19 cellular contexts compared by ENCODE assay signal in genomic region chr1:230905733-230906132, GRCh38. TPM values are rescaled to one million over a fixed set of nuclear protein-coding genes. Genes with fewer than 3 reads are reported as not detected.
DNase-seq lines count a peak whose midpoint lies in the region; ATAC-seq and TF ChIP-seq lines count a peak whose summit lies in the region.
"Had no signal": no experiment of that assay in that cellular context is flagged by ENCODE, and none has a peak within 500 bp of the region (broad histone marks: within the 10 kb centered on the region; RNA-seq: fewer than 3 reads in every experiment).

No MANE protein-coding gene starts in this region.

- H3K9ac ChIP-seq in endodermal cell (ENCODE audit: extremely low read depth, low read length, poor library complexity, severe bottlenecking) = no peak overlapping the region
- no peak overlapping the region for H3K9ac ChIP-seq in neural progenitor cell

- no peak overlapping the region for H3K27ac Mint-ChIP-seq in endodermal cell
- H3K27ac Mint-ChIP-seq in neural progenitor cell = peak overlapping the region; percentile 47
- H3K27ac Mint-ChIP-seq: activated naive CD8-positive, alpha-beta T cell had no signal

- H3K9me3 Mint-ChIP-seq in endodermal cell (no peaks in the 10 kb centered on the region), neural progenitor cell (no peaks in the 10 kb centered on the region)

- H2AFZ ChIP-seq in neural progenitor cell (replicated peaks) = no peak overlapping the region
- H2AFZ ChIP-seq: hepatocyte, PC-9 had no signal

- H3K27me3 ChIP-seq in endodermal cell (ENCODE audit: control insufficient read depth, insufficient read depth, low read length, poor library complexity, severe bottlenecking) = no peaks in the 10 kb centered on the region
- H3K27me3 ChIP-seq in neural progenitor cell = no peaks in the 10 kb centered on the region
- H3K27me3 ChIP-seq in breast epithelium = no peaks in the 10 kb centered on the region
- no peaks in the 10 kb centered on the region for H3K27me3 ChIP-seq in body of pancreas
- H3K27me3 ChIP-seq: hepatocyte had no signal

- TF ChIP-seq POLR2A in breast epithelium (IDR thresholded peaks at IDR 0.05) = no peak
- no peak for TF ChIP-seq POLR2A in body of pancreas (IDR thresholded peaks at IDR 0.05)

- no peak for ATAC-seq in body of pancreas
- ATAC-seq in HG02840 (IDR thresholded peaks at IDR 0.05; ENCODE audit: low FRiP score, unreplicated experiment) = no peak

- H3K4me3 ChIP-seq in endodermal cell (ENCODE audit: low read length) (no peak overlapping the region), neural progenitor cell (no peak overlapping the region), breast epithelium (no peak overlapping the region), body of pancreas (no peak overlapping the region)
- H3K4me3 ChIP-seq: hepatocyte, lung, PC-9 had no signal

- 92 to 93% methylated on average over 5 of the region's 5 CpGs for WGBS in endodermal cell (ENCODE audit: insufficient coverage in 1 of 2, insufficient read length in 1 of 2), 2 experiments
- WGBS in body of pancreas, 2 donors = 85 to 87% methylated on average over 5 of the region's 5 CpGs

- H3K4me3 Mint-ChIP-seq in endodermal cell = no peak overlapping the region
- H3K4me3 Mint-ChIP-seq in neural progenitor cell = no peak overlapping the region
- H3K4me3 Mint-ChIP-seq: activated naive CD8-positive, alpha-beta T cell had no signal

- no peaks in the 10 kb centered on the region for H3F3A ChIP-seq in neural progenitor cell (ENCODE audit: low read depth)

- H4K20me1 ChIP-seq in neural progenitor cell (ENCODE audit: low read depth) = no peaks in the 10 kb centered on the region

- H3K36me3 Mint-ChIP-seq in endodermal cell (ENCODE audit: low read depth) (peaks cover 17% of the 10 kb centered on the region), neural progenitor cell (peaks cover 10% of the 10 kb centered on the region)

- H3K27me3 Mint-ChIP-seq in endodermal cell (ENCODE audit: insufficient read depth) = no peaks in the 10 kb centered on the region
- peaks cover 2% of the 10 kb centered on the region for H3K27me3 Mint-ChIP-seq in neural progenitor cell (ENCODE audit: insufficient read depth, low read depth)
- H3K27me3 Mint-ChIP-seq: activated naive CD8-positive, alpha-beta T cell had no signal

- TF ChIP-seq CTCF in endodermal cell (conservative IDR thresholded peaks at IDR 0.05) (no peak), neural progenitor cell (IDR thresholded peaks at IDR 0.05) (no peak), breast epithelium (IDR thresholded peaks at IDR 0.05) (no peak), body of pancreas (IDR thresholded peaks at IDR 0.05) (no peak)

- H3K4me1 Mint-ChIP-seq in endodermal cell (no peaks in the 10 kb centered on the region), neural progenitor cell (peaks cover 11% of the 10 kb centered on the region)

- H3K27ac ChIP-seq in endodermal cell (ENCODE audit: low read depth, low read length) (peak overlapping the region; percentile 47), neural progenitor cell (no peak overlapping the region), breast epithelium (peak overlapping the region in 1 of 2 donors; percentile 54), body of pancreas (no peak overlapping the region)
- H3K27ac ChIP-seq: C4-2B, hepatocyte, PC-9 had no signal

- H3K4me2 ChIP-seq in neural progenitor cell = no peak overlapping the region
- H3K4me2 ChIP-seq: hepatocyte, PC-9 had no signal

- H3K79me2 ChIP-seq in neural progenitor cell (ENCODE audit: low read depth) = no peaks in the 10 kb centered on the region
- H3K79me2 ChIP-seq: hepatocyte had no signal

- H3K36me3 ChIP-seq in endodermal cell (ENCODE audit: control insufficient read depth, insufficient read depth, low read length) (peaks cover 25% of the 10 kb centered on the region), neural progenitor cell (no peaks in the 10 kb centered on the region), breast epithelium (no peaks in the 10 kb centered on the region), body of pancreas (replicated peaks in 1 of 2; ENCODE audit: insufficient read depth in 1 of 2, low read depth in 2 of 2) (peaks cover 0 to 12% of the 10 kb centered on the region in 2 donors)

- peak; percentile 45 for DNase-seq in AG08395 (ENCODE audit: low spot score)
- peak; percentile 77 for DNase-seq in M059J (ENCODE audit: low read depth)
- no peak for DNase-seq in endodermal cell
- no peak for DNase-seq in neural progenitor cell (ENCODE audit: low spot score)
- DNase-seq in breast epithelium (ENCODE audit: low spot score in 2 of 2) = no peak
- DNase-seq in stimulated activated CD4-positive, alpha-beta T cell treated with anti-CD3 and anti-CD28 coated beads, Interleukin-15, amount 100 ng/mL, for 24 hours = no peak
- DNase-seq in body of pancreas = no peak
- DNase-seq: activated CD8-positive, alpha-beta memory T cell treated with anti-CD3 and anti-CD28 coated beads for 24 hours; effector CD4-positive, alpha-beta T cell; NCI-H1048; NCI-H2227 treated with DMSO at 0.1 percent for 48 hours; PC-9; posterior cingulate gyrus; stimulated activated CD4-positive, alpha-beta T cell treated with anti-CD3 and anti-CD28 coated beads, Interleukin-2, amount 100 ng/mL, for 24 hours had no signal

- no peaks in the 10 kb centered on the region for H3K4me1 ChIP-seq in endodermal cell (ENCODE audit: control insufficient read depth, insufficient read depth, low read length)
- no peaks in the 10 kb centered on the region for H3K4me1 ChIP-seq in neural progenitor cell
- H3K4me1 ChIP-seq in breast epithelium = no peaks in the 10 kb centered on the region
- H3K4me1 ChIP-seq in body of pancreas = peaks cover 12% of the 10 kb centered on the region

- intact Hi-C loops in breast epithelium (cut with DNase I; ENCODE audit: low total_unique reads) (no loop called here), body of pancreas (cut with DNase I) (no loop called here)

- H3K9me3 ChIP-seq in endodermal cell (ENCODE audit: control insufficient read depth, low read length) = no peaks in the 10 kb centered on the region
- no peaks in the 10 kb centered on the region for H3K9me3 ChIP-seq in neural progenitor cell (ENCODE audit: low read depth)
- H3K9me3 ChIP-seq in breast epithelium = no peaks in the 10 kb centered on the region
- no peaks in the 10 kb centered on the region for H3K9me3 ChIP-seq in body of pancreas

RNA-seq across cellular contexts. Expression of gene C1orf198, which starts 37.4 kb away (rescaled TPM):
- 56.8 and 83.4 TPM in 2 replicates for total RNA-seq in M059J (2014; rRNA removed; shearing (Covaris generic))
- total RNA-seq in endodermal cell (10 to 100 TPM; 37.5 to 44.8 TPM), neural progenitor cell (ENCODE audit: low replicate concordance) (48.5 and 66.7 TPM in 2 replicates), breast epithelium (100 to 1,000 TPM in 2 of 3 donors, 10 to 100 TPM in 1; 63.6 to 138 (median 124) TPM), body of pancreas (10 to 100 TPM; 29.0 to 66.7 TPM)
- polyA plus RNA-seq in endodermal cell (2013, experiment 1 of 2) = 61.8 TPM
- 58.9 TPM for polyA plus RNA-seq in endodermal cell (2013, experiment 2 of 2)

Comparison
In these comparisons a context has a peak if more than half of its experiments do, and no peak if none do; other contexts are left out.
1. DNase-seq: peak in AG08395 (single experiment) and M059J (single experiment); none in endodermal cell (single experiment), neural progenitor cell (single experiment), breast epithelium (0 of 2), stimulated activated CD4-positive, alpha-beta T cell treated with anti-CD3 and anti-CD28 coated beads, Interleukin-15, amount 100 ng/mL, for 24 hours (single experiment) and body of pancreas (0 of 4).